In the genomic region with DNA sequence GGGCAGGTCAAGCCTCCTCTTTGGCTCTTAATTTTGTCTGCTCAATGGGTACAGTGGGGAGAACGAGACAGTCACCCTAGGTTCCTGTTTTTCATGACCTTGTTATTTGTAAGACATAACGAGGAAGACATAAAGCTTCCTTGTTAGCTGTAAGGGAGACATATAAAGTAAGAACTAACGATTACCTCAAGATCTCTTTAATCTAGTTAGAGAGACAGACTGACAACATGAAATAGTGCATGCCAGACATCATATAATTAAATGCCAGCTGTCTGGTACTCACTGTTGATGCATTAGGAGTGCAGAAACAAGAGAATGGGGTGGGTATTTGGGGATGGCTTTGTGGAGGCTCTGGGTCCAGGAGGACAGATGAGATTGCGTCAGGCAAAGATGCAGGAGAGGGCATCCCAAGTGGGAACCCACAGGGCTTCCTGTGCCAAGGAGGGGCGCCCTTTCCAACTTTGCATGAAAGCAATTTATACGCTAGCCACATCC, we compare ENCODE assay signal across 14 cellular contexts. TPM values are rescaled to one million over a fixed set of nuclear protein-coding genes. Genes with fewer than 3 reads are reported as not detected.
DNase-seq lines count a peak whose midpoint lies in the region; ATAC-seq and TF ChIP-seq lines count a peak whose summit lies in the region.
"Had no signal": no experiment of that assay in that cellular context is flagged by ENCODE, and none has a peak within 500 bp of the region (broad histone marks: within the 10 kb centered on the region; RNA-seq: fewer than 3 reads in every experiment).

No MANE protein-coding gene starts in this region.

- no peaks in the 10 kb centered on the region for H3K9me3 Mint-ChIP-seq in CD4-positive, alpha-beta T cell
- no peaks in the 10 kb centered on the region for H3K9me3 Mint-ChIP-seq in IgD-negative memory B cell
- no peaks in the 10 kb centered on the region for H3K9me3 Mint-ChIP-seq in T-cell
- H3K9me3 Mint-ChIP-seq in glutamatergic neuron (ENCODE audit: unreplicated experiment), result peaks cover 7% of the 10 kb centered on the region
- H3K9me3 Mint-ChIP-seq: HFFc6 had no signal

- DNase-seq in CD4-positive, alpha-beta T cell, result no peak
- DNase-seq in T-cell, result peak in 2 of 34 experiments; percentile 35 to 38
- no peak for DNase-seq in glutamatergic neuron
- DNase-seq in DMS79 (lab: John Stamatoyannopoulos, UW), result no peak
- DNase-seq in ascending aorta (ENCODE audit: low spot score in 2 of 2), result no peak
- DNase-seq in cerebellar nuclear complex (lab: John Stamatoyannopoulos, UW), result no peak
- DNase-seq: activated CD4-positive, alpha-beta T cell treated with anti-CD3 and anti-CD28 coated beads for 48 hours; aorta; gastrocnemius medialis; HFFc6; IMR-90; NCI-H226; SJCRH30 had no signal

- H3K27me3 Mint-ChIP-seq in CD4-positive, alpha-beta T cell, result no peaks in the 10 kb centered on the region
- H3K27me3 Mint-ChIP-seq in IgD-negative memory B cell, result no peaks in the 10 kb centered on the region
- H3K27me3 Mint-ChIP-seq in T-cell, result no peaks in the 10 kb centered on the region
- H3K27me3 Mint-ChIP-seq in glutamatergic neuron (ENCODE audit: unreplicated experiment), result peaks cover 6% of the 10 kb centered on the region

- H3K9me3 ChIP-seq in CD4-positive, alpha-beta T cell (ENCODE audit: control insufficient read depth, low read length), result no peaks in the 10 kb centered on the region
- no peaks in the 10 kb centered on the region for H3K9me3 ChIP-seq in ascending aorta
- H3K9me3 ChIP-seq: gastrocnemius medialis, SJCRH30 had no signal

- H3K27ac Mint-ChIP-seq in CD4-positive, alpha-beta T cell, result peak overlapping the region; percentile 97
- peak overlapping the region; percentile 95 to 100 (median 98) for H3K27ac Mint-ChIP-seq in IgD-negative memory B cell
- H3K27ac Mint-ChIP-seq in T-cell, result peak overlapping the region; percentile 99
- peak overlapping the region; percentile 76 for H3K27ac Mint-ChIP-seq in glutamatergic neuron (ENCODE audit: unreplicated experiment)
- H3K27ac Mint-ChIP-seq: HFFc6 had no signal

- no peaks in the 10 kb centered on the region for H3K4me1 ChIP-seq in ascending aorta
- H3K4me1 ChIP-seq: SJCRH30 had no signal

- no peak for TF ChIP-seq CTCF in CD4-positive, alpha-beta T cell (IDR thresholded peaks at IDR 0.05)
- no peak for TF ChIP-seq CTCF in glutamatergic neuron (IDR thresholded peaks at IDR 0.05; ENCODE audit: partially characterized antibody, unreplicated experiment)
- TF ChIP-seq CTCF in ascending aorta (IDR thresholded peaks at IDR 0.05), result no peak

- peak overlapping the region; percentile 75 for H3K4me3 Mint-ChIP-seq in CD4-positive, alpha-beta T cell
- H3K4me3 Mint-ChIP-seq in IgD-negative memory B cell (peak overlapping the region; percentile 60 to 87 (median 78)), T-cell (peak overlapping the region in 2 of 3 donors; percentile 55 to 94), glutamatergic neuron (ENCODE audit: unreplicated experiment) (peak overlapping the region; percentile 23)
- H3K4me3 Mint-ChIP-seq: HFFc6 had no signal

- no peak overlapping the region for H3K4me3 ChIP-seq in ascending aorta
- H3K4me3 ChIP-seq: gastrocnemius medialis, SJCRH30 had no signal

- peak; percentile 4 for ATAC-seq in CD4-positive, alpha-beta T cell (ENCODE audit: poor library complexity)
- no peak for ATAC-seq in T-cell (replicated peaks in 1 of 4)
- ATAC-seq: gastrocnemius medialis had no signal

- intact Hi-C loops in CD4-positive, alpha-beta T cell (cut with DNase I, micrococcal nuclease), result loop anchor here in 1 of 2 experiments (5.0 kb wide), 2 partner anchors 34 to 64 kb away; no protein-coding TSS in a partner anchor
- intact Hi-C loops in ascending aorta (cut with DNase I), result loop anchor here (5.0 kb wide), 1 partner anchor 71 kb away; the partner anchor contains the start of gene CMTR1

- no peaks in the 10 kb centered on the region for H3K36me3 ChIP-seq in ascending aorta
- H3K36me3 ChIP-seq: gastrocnemius medialis, SJCRH30 had no signal

- POLR2A ChIA-PET in CD4-positive, alpha-beta T cell (lab: Charles Lee), result interaction anchor here (0.8 to 10.6 kb wide), 8 partner anchors 9 to 71 kb away, joined by 3 to 330 read pairs (median 8); partner anchors contain the start of gene CMTR1
- POLR2A ChIA-PET in T-cell (lab: Charles Lee), result interaction anchor here (1.1 to 7.2 kb wide), 3 partner anchors 11 to 14 kb away, joined by 3 to 157 read pairs (median 37); no protein-coding TSS in a partner anchor

- CTCF ChIA-PET in CD4-positive, alpha-beta T cell (lab: Charles Lee), result interaction anchor here (1.3 to 10.5 kb wide), 4 partner anchors 12 to 62 kb away, joined by 3 to 101 read pairs (median 6); no protein-coding TSS in a partner anchor
- CTCF ChIA-PET in T-cell (lab: Charles Lee), result interaction anchor here (1.2 to 4.3 kb wide), 2 partner anchors 13 kb away, joined by 3 to 38 read pairs; no protein-coding TSS in a partner anchor

- H3K27me3 ChIP-seq in CD4-positive, alpha-beta T cell (ENCODE audit: control insufficient read depth, insufficient read depth, low read length), result no peaks in the 10 kb centered on the region
- no peaks in the 10 kb centered on the region for H3K27me3 ChIP-seq in ascending aorta
- H3K27me3 ChIP-seq: gastrocnemius medialis, SJCRH30 had no signal

- H3K27ac ChIP-seq in CD4-positive, alpha-beta T cell (ENCODE audit: low read depth, low read length), result peak overlapping the region; percentile 97
- H3K27ac ChIP-seq in ascending aorta, result no peak overlapping the region
- H3K27ac ChIP-seq: gastrocnemius medialis, SJCRH30 had no signal

- peaks cover 86% of the 10 kb centered on the region for H3K4me1 Mint-ChIP-seq in CD4-positive, alpha-beta T cell (ENCODE audit: low read depth)
- H3K4me1 Mint-ChIP-seq in IgD-negative memory B cell (peaks cover 31 to 54% (median 48%) of the 10 kb centered on the region in 3 donors), T-cell (peaks cover 75 to 92% (median 91%) of the 10 kb centered on the region in 3 donors), glutamatergic neuron (ENCODE audit: low read depth, unreplicated experiment) (peaks cover 51% of the 10 kb centered on the region)

- H3K36me3 Mint-ChIP-seq in CD4-positive, alpha-beta T cell (ENCODE audit: low read depth), result peaks cover 5% of the 10 kb centered on the region
- H3K36me3 Mint-ChIP-seq in IgD-negative memory B cell, result peaks cover 3% of the 10 kb centered on the region
- no peaks in the 10 kb centered on the region for H3K36me3 Mint-ChIP-seq in T-cell
- H3K36me3 Mint-ChIP-seq in glutamatergic neuron (ENCODE audit: unreplicated experiment), result no peaks in the 10 kb centered on the region

RNA-seq across cellular contexts. Expression of gene CCDC167, which starts 3.8 kb away (rescaled TPM):
- total RNA-seq in CD4-positive, alpha-beta T cell, result 1 to 10 TPM; 7.3 to 8.0 TPM
- polyA plus RNA-seq in IgD-negative memory B cell, result 82.4 TPM
- total RNA-seq in T-cell, result 10 to 100 TPM; 14.3 to 25.2 (median 17.8) TPM
- 58.4 TPM for total RNA-seq in glutamatergic neuron (ENCODE audit: unreplicated experiment)
- 28.4 TPM for total RNA-seq in ascending aorta

Comparison
In these comparisons a context has a peak if more than half of its experiments do, and no peak if none do; other contexts are left out.
1. H3K4me3 Mint-ChIP-seq: peak in every context shown above with its lines; median percentile 78 in IgD-negative memory B cell; 75 in CD4-positive, alpha-beta T cell; 74 in T-cell; 23 in glutamatergic neuron.